ENCODE assay signal across 16 cellular contexts in the genomic region with DNA sequence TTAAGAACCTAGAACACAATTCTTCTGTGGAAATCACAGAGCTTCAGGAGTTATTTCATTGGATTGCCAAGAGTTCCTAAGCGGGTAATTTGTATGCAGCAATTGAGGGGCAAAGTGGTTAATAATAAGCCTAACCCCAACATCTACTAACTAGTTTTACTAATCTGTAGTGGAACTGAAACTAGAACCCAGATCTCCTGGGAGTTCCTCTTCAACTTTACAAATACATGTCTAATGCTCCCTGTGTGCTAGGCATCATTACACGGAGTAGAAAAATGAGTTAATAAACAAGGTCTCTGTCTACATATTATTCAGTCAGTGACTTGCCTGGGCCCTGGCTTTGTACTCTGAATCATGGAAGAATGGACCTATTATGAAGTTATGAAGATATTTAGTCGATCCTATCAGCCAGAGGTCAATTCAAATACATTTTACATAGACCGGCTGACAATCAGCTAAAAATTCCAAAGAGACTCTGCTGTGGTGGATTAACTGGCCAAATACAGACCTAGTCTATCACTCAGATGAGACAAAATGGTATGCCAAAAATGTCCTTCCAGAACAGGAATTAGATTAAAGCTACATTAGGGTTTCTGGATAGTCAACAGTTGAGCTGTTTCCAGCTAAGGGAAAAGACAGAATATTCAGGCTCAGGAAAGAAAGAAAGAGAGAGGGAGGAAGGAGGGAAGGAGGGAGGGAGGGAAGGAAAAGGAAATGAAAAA.
DNase-seq lines count a peak whose midpoint lies in the region; ATAC-seq, FAIRE-seq and TF ChIP-seq lines count a peak whose summit lies in the region.
"Had no signal": no experiment of that assay in that cellular context is flagged by ENCODE, and none has a peak within 500 bp of the region (broad histone marks: within the 10 kb centered on the region; RNA-seq: fewer than 3 reads in every experiment).

No MANE protein-coding gene starts in this region.

- H3K27ac ChIP-seq in smooth muscle cell (ENCODE audit: low read depth) (peak overlapping the region; percentile 1), colonic mucosa (no peak overlapping the region)
- H3K27ac ChIP-seq: adrenal gland, C4-2B had no signal

- H3F3A ChIP-seq in smooth muscle cell (ENCODE audit: low read depth) = no peaks in the 10 kb centered on the region

- H3K9me3 ChIP-seq in smooth muscle cell (replicated peaks; ENCODE audit: low read depth) (peaks cover 3% of the 10 kb centered on the region), colonic mucosa (no peaks in the 10 kb centered on the region)
- H3K9me3 ChIP-seq: adrenal gland had no signal

- DNase-seq in GM19239 (ENCODE audit: insufficient read length, low spot score) (no peak), smooth muscle cell (lab: John Stamatoyannopoulos, UW; ENCODE audit: unreplicated experiment) (no peak), NCI-H82 treated with DMSO at 0.1 percent for 48 hours (lab: John Stamatoyannopoulos, UW; ENCODE audit: unreplicated experiment) (no peak), colonic mucosa (no peak), kidney tubule cell (ENCODE audit: low spot score) (no peak)
- DNase-seq: activated CD4-positive, CD25-positive, alpha-beta regulatory T cell treated with anti-CD3 and anti-CD28 coated beads, Interleukin-2, amount 50 U/mL, for 72 hours; activated T-cell treated with anti-CD3 and anti-CD28 coated beads, Interleukin-2, amount 50 U/mL, for 4 hours; adrenal gland; NCI-H345; nucleus accumbens; T-helper 1 cell had no signal

- no peak overlapping the region for H3K4me3 ChIP-seq in smooth muscle cell
- no peak overlapping the region for H3K4me3 ChIP-seq in colonic mucosa
- H3K4me3 ChIP-seq: adrenal gland had no signal

- no peaks in the 10 kb centered on the region for H3K36me3 ChIP-seq in smooth muscle cell (ENCODE audit: low read depth)
- no peaks in the 10 kb centered on the region for H3K36me3 ChIP-seq in colonic mucosa
- H3K36me3 ChIP-seq: adrenal gland had no signal

- H3K9ac ChIP-seq in smooth muscle cell (ENCODE audit: low read depth) (no peak overlapping the region), colonic mucosa (ENCODE audit: low read depth in 2 of 2, low read length in 2 of 2) (no peak overlapping the region)

- H3K27me3 ChIP-seq in smooth muscle cell (ENCODE audit: low read depth) (no peaks in the 10 kb centered on the region), colonic mucosa (no peaks in the 10 kb centered on the region)
- H3K27me3 ChIP-seq: adrenal gland had no signal

- H3K4me1 ChIP-seq in smooth muscle cell (ENCODE audit: low read depth) (peaks cover 3% of the 10 kb centered on the region), colonic mucosa (no peaks in the 10 kb centered on the region)
- H3K4me1 ChIP-seq: adrenal gland had no signal

- WGBS in smooth muscle cell (ENCODE audit: low lambda C conversion rate) = 64% methylated on average over 4 of the region's 4 CpGs

- H3K79me2 ChIP-seq in smooth muscle cell (ENCODE audit: low read depth) = no peaks in the 10 kb centered on the region

- no peak overlapping the region for H2AFZ ChIP-seq in smooth muscle cell (ENCODE audit: low read depth)

- FAIRE-seq in GM19239 (lab: Jason Lieb, UNC) = peak; percentile 95

- intact Hi-C loops in colonic mucosa (cut with DNase I) = no loop called here

- no peak overlapping the region for H3K4me2 ChIP-seq in smooth muscle cell

- TF ChIP-seq CTCF in smooth muscle cell (IDR thresholded peaks at IDR 0.05; ENCODE audit: borderline replicate concordance, insufficient read depth, poor library complexity, severe bottlenecking) (no peak), colonic mucosa (IDR thresholded peaks at IDR 0.05) (no peak)

- ATAC-seq in HG02642 (IDR thresholded peaks at IDR 0.05; ENCODE audit: poor library complexity, unreplicated experiment) = peak; percentile 88
- ATAC-seq in HG03457 (IDR thresholded peaks at IDR 0.05; ENCODE audit: unreplicated experiment) = peak; percentile 86
- ATAC-seq: activated T-cell treated with anti-CD3 and anti-CD28 coated beads, Interleukin-2, amount 50 U/mL, for 4 hours; HCT116; PC-3 had no signal

- H4K20me1 ChIP-seq in smooth muscle cell (ENCODE audit: low read depth) = no peaks in the 10 kb centered on the region
